ENCODE assay signal across 8 cellular contexts in genomic region chr1:42379794-42380616, GRCh38. TPM values are rescaled to one million over a fixed set of nuclear protein-coding genes. Genes with fewer than 3 reads are reported as not detected.
A peak's percentile ranks its signal among the peaks of the same experiment; 100 is the strongest.
DNase-seq lines count a peak whose midpoint lies in the region; ATAC-seq, FAIRE-seq and TF ChIP-seq lines count a peak whose summit lies in the region.
"Had no signal": no experiment of that assay in that cellular context is flagged by ENCODE, and none has a peak within 500 bp of the region (broad histone marks: within the 10 kb centered on the region; RNA-seq: fewer than 3 reads in every experiment).

No MANE protein-coding gene starts in this region.

- DNase-seq in GM03348 (ENCODE audit: low spot score): peak; percentile 52
- DNase-seq in GM20000 (ENCODE audit: low spot score): peak; percentile 54
- peak; percentile 49 for DNase-seq in HTR-8/SVneo (ENCODE audit: insufficient read length, low spot score)
- DNase-seq in WERI-Rb-1: no peak
- peak; percentile 35 for DNase-seq in fibroblast of pulmonary artery (ENCODE audit: low read depth)
- no peak for DNase-seq in neural crest cell (ENCODE audit: low read depth, low spot score)

- no peaks in the 10 kb centered on the region for H3K36me3 Mint-ChIP-seq in neural crest cell (ENCODE audit: low read depth)

- H3K9me3 ChIP-seq in WERI-Rb-1 (ENCODE audit: severe bottlenecking): no peaks in the 10 kb centered on the region

- peaks cover 77% of the 10 kb centered on the region for H3K27me3 Mint-ChIP-seq in neural crest cell (ENCODE audit: low read depth)

- peak overlapping the region; percentile 86 for H3K4me3 Mint-ChIP-seq in neural crest cell

- H3K4me3 ChIP-seq in WERI-Rb-1 (ENCODE audit: low read depth, low read length) (peak overlapping the region; percentile 62), fibroblast of pulmonary artery (replicated peaks; ENCODE audit: low read depth, low read length) (no peak overlapping the region)

- FAIRE-seq in HTR-8/SVneo (lab: Jason Lieb, UNC): no peak
- FAIRE-seq: frontal cortex had no signal

- TF ChIP-seq CTCF in GM20000 (IDR thresholded peaks at IDR 0.05; ENCODE audit: extremely low read depth, missing control alignments) (no peak), WERI-Rb-1 (IDR thresholded peaks at IDR 0.05; ENCODE audit: low read depth, low read length) (no peak), fibroblast of pulmonary artery (IDR thresholded peaks at IDR 0.05; ENCODE audit: low read length, missing control alignments) (no peak), neural crest cell (conservative IDR thresholded peaks at IDR 0.05) (no peak)

- no peaks in the 10 kb centered on the region for H3K9me3 Mint-ChIP-seq in neural crest cell

- no peak for ATAC-seq in HG03521 (IDR thresholded peaks at IDR 0.05; ENCODE audit: unreplicated experiment)

- no peaks in the 10 kb centered on the region for H3K27me3 ChIP-seq in WERI-Rb-1 (ENCODE audit: insufficient read depth, low read depth, severe bottlenecking)

- H3K36me3 ChIP-seq in WERI-Rb-1: peaks cover 2% of the 10 kb centered on the region; the same call in 1 of the 2 replicates

- peaks cover 9% of the 10 kb centered on the region for H3K4me1 Mint-ChIP-seq in neural crest cell

- peak overlapping the region; percentile 38; the same call in 1 of the 2 replicates for H3K27ac ChIP-seq in WERI-Rb-1

- H3K27ac Mint-ChIP-seq in neural crest cell (ENCODE audit: unreplicated experiment): no peak overlapping the region

RNA-seq across cellular contexts. Expression of gene RIMKLA, which starts 0.6 kb away (rescaled TPM):
- 2.7 and 3.4 TPM in 2 replicates for total RNA-seq in neural crest cell

RNA-seq across cellular contexts. Expression of gene FOXJ3, which starts 45.0 kb away (rescaled TPM):
- 40.2 and 42.7 TPM in 2 replicates for total RNA-seq in neural crest cell

Comparison
In these comparisons a context has a peak if more than half of its experiments do, and no peak if none do; other contexts are left out.
1. DNase-seq: peak in GM03348 (single experiment), GM20000 (single experiment), HTR-8/SVneo (single experiment) and fibroblast of pulmonary artery (single experiment); none in WERI-Rb-1 (single experiment) and neural crest cell (single experiment).